ENCODE assay signal across 14 cellular contexts in the genomic region with DNA sequence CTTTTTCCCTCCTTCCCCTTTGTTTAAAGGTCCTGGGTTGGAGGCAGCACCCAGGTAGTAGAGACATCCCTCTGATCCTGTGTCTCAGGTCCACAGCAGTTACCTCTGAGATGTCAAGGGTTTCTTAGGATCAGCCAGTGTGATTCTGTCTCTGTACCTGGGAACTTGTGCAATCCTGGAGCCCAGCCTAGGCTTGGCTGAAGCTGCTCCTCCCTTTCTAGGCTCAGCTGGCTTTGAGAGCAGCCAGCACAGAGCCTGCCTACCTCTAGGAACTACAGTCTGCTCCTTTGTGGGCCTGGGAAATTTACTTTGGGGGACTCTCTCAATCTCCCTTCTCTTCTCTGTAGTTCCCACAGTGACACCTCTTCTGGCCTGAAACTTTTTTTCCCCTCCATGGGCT.
DNase-seq lines count a peak whose midpoint lies in the region; ATAC-seq and TF ChIP-seq lines count a peak whose summit lies in the region.
"Had no signal": no experiment of that assay in that cellular context is flagged by ENCODE, and none has a peak within 500 bp of the region (broad histone marks: within the 10 kb centered on the region; RNA-seq: fewer than 3 reads in every experiment).

No MANE protein-coding gene starts in this region.

- H3K4me1 ChIP-seq in right atrium auricular region (no peaks in the 10 kb centered on the region), mesendoderm (ENCODE audit: control insufficient read depth, low read depth, low read length) (no peaks in the 10 kb centered on the region)
- peaks cover 9 to 15% (median 11%) of the 10 kb centered on the region in 10 experiments; a peak in 19 of 20 replicates for H3K4me1 ChIP-seq in BLaER1 treated with 17β-estradiol and CSF1 and Interleukin-3, amounts not matched to agents 10 nM and 100 nM
- H3K4me1 ChIP-seq: HAP-1 had no signal

- H3K56ac ChIP-seq in mesendoderm (ENCODE audit: low read length) = no peak overlapping the region

- no peak overlapping the region for H3K4ac ChIP-seq in mesendoderm (ENCODE audit: low read depth, low read length)

- peak overlapping the region in 1 of 11 experiments; percentile 32; a peak in 2 of 22 replicates for H3K9ac ChIP-seq in BLaER1 treated with 17β-estradiol and CSF1 and Interleukin-3, amounts not matched to agents 10 nM and 100 nM
- no peak overlapping the region for H3K9ac ChIP-seq in mesendoderm (ENCODE audit: low read length)

- TF ChIP-seq CTCF in right atrium auricular region (IDR thresholded peaks at IDR 0.05) (no peak), coronary artery (IDR thresholded peaks at IDR 0.05) (no peak)

- peak overlapping the region; percentile 15 to 60 (median 44); a peak in 19 of 22 replicates for H3K4me2 ChIP-seq in BLaER1 treated with 17β-estradiol and CSF1 and Interleukin-3, amounts not matched to agents 10 nM and 100 nM
- no peak overlapping the region for H3K4me2 ChIP-seq in mesendoderm (ENCODE audit: low read length)

- H3K18ac ChIP-seq in mesendoderm (ENCODE audit: low read length) = peak overlapping the region; percentile 11

- H4K5ac ChIP-seq in mesendoderm (ENCODE audit: low read length) = no peak overlapping the region

- no peaks in the 10 kb centered on the region for H3K79me2 ChIP-seq in mesendoderm (ENCODE audit: control insufficient read depth, insufficient read depth, low read length)

- H2BK5ac ChIP-seq in mesendoderm (ENCODE audit: low read length) = no peak overlapping the region

- DNase-seq in Right ventricle myocardium inferior (ENCODE audit: missing footprints) = no peak
- DNase-seq in right atrium auricular region (ENCODE audit: low spot score) = no peak
- DNase-seq in coronary artery (ENCODE audit: low spot score) = no peak
- DNase-seq in mesendoderm = no peak
- DNase-seq in NCI-H446 (lab: John Stamatoyannopoulos, UW) = no peak
- DNase-seq in head of caudate nucleus = no peak
- DNase-seq: CD8-positive, alpha-beta T cell; COR-L47; DMS53; GOT3 had no signal

- H3K27ac ChIP-seq in right atrium auricular region (no peak overlapping the region), coronary artery (peak overlapping the region; percentile 44 to 67), mesendoderm (ENCODE audit: low read depth, low read length) (no peak overlapping the region)
- peak overlapping the region in 4 of 11 experiments; percentile 15 to 47 (median 41); a peak in 4 of 22 replicates for H3K27ac ChIP-seq in BLaER1 treated with 17β-estradiol and CSF1 and Interleukin-3, amounts not matched to agents 10 nM and 100 nM

- H3K4me3 ChIP-seq in right atrium auricular region (no peak overlapping the region), coronary artery (no peak overlapping the region), mesendoderm (ENCODE audit: low read length) (no peak overlapping the region)
- H3K4me3 ChIP-seq in BLaER1 treated with 17β-estradiol and CSF1 and Interleukin-3, amounts not matched to agents 10 nM and 100 nM = no peak overlapping the region
- H3K4me3 ChIP-seq: GM12878, HAP-1 had no signal

- no peak overlapping the region for H2BK120ac ChIP-seq in mesendoderm (ENCODE audit: low read depth, low read length)

- H3K36me3 ChIP-seq in right atrium auricular region = no peaks in the 10 kb centered on the region
- H3K36me3 ChIP-seq in BLaER1 treated with 17β-estradiol and CSF1 and Interleukin-3, amounts not matched to agents 10 nM and 100 nM = no peaks in the 10 kb centered on the region
- H3K36me3 ChIP-seq in mesendoderm (ENCODE audit: control insufficient read depth, insufficient read depth, low read length) = no peaks in the 10 kb centered on the region
- H3K36me3 ChIP-seq: HAP-1 had no signal

- no peaks in the 10 kb centered on the region for H3K27me3 ChIP-seq in right atrium auricular region
- no peaks in the 10 kb centered on the region for H3K27me3 ChIP-seq in BLaER1 treated with 17β-estradiol and CSF1 and Interleukin-3, amounts not matched to agents 10 nM and 100 nM
- no peaks in the 10 kb centered on the region for H3K27me3 ChIP-seq in mesendoderm (ENCODE audit: insufficient read depth, low read length, poor library complexity)

- no peaks in the 10 kb centered on the region for H3K9me3 ChIP-seq in right atrium auricular region
- peaks cover 10 to 19% (median 11%) of the 10 kb centered on the region in 11 experiments; a peak in 21 of 22 replicates for H3K9me3 ChIP-seq in BLaER1 treated with 17β-estradiol and CSF1 and Interleukin-3, amounts not matched to agents 10 nM and 100 nM (replicated peaks in 1 of 11)
- H3K9me3 ChIP-seq: HAP-1 had no signal

- no peaks in the 10 kb centered on the region for H4K20me1 ChIP-seq in BLaER1 treated with 17β-estradiol and CSF1 and Interleukin-3, amounts not matched to agents 10 nM and 100 nM

- peak; percentile 70 for ATAC-seq in Right ventricle myocardium inferior
- no peak for ATAC-seq in GM21526 (IDR thresholded peaks at IDR 0.05; ENCODE audit: low FRiP score, unreplicated experiment)
- ATAC-seq: CD8-positive, alpha-beta T cell; GM12878 had no signal

- no peak overlapping the region for H2AK5ac ChIP-seq in mesendoderm (ENCODE audit: low read length)

- H3K23ac ChIP-seq in mesendoderm (ENCODE audit: low read length) = no peak overlapping the region

- H2BK15ac ChIP-seq in mesendoderm (replicated peaks; ENCODE audit: low read depth) = no peak overlapping the region

- intact Hi-C loops in Right ventricle myocardium inferior (cut with DNase I) = no loop called here
- intact Hi-C loops in head of caudate nucleus (cut with DNase I) = no loop called here

- H3K79me1 ChIP-seq in mesendoderm (ENCODE audit: low read length) = no peaks in the 10 kb centered on the region

- no peak overlapping the region for H4K8ac ChIP-seq in mesendoderm (ENCODE audit: low read depth, low read length)

Comparison
In these comparisons a context has a peak if more than half of its experiments do, and no peak if none do; other contexts are left out.
1. H3K27ac ChIP-seq: peak in coronary artery (2 of 2); none in right atrium auricular region (0 of 2) and mesendoderm (single experiment).